Comparison of ENCODE assay signal across 9 cellular contexts in the genomic region with DNA sequence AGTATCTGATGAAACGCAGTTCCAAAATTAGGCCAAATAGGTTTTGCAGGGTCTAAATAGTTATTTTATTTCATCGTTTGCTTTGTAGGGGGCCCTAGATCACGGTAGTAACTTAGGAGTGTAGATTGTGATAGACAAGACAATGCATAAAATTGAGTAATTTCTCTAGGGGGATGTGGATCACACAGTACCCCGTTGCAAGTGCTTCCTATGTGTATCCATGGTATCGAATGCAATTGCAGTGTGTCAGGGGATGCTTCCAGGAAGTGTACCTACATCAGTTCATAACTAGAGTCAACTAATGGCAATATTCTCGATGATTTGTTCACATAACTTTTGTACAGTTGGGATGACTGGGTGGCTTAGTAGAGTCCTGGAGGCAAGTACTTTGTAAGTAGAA. TPM values are rescaled to one million over a fixed set of nuclear protein-coding genes. Genes with fewer than 3 reads are reported as not detected.
A peak's percentile ranks its signal among the peaks of the same experiment; 100 is the strongest.
DNase-seq lines count a peak whose midpoint lies in the region; ATAC-seq and TF ChIP-seq lines count a peak whose summit lies in the region.
"Had no signal": no experiment of that assay in that cellular context is flagged by ENCODE, and none has a peak within 500 bp of the region (broad histone marks: within the 10 kb centered on the region; RNA-seq: fewer than 3 reads in every experiment).

No MANE protein-coding gene starts in this region.

- TF ChIP-seq EP300 in SK-N-SH (IDR thresholded peaks at IDR 0.05; ENCODE audit: borderline replicate concordance in 1 of 2, low read depth in 1 of 2, low read length in 1 of 2) (no peak), esophagus muscularis mucosa (IDR thresholded peaks at IDR 0.05) (no peak), ovary (IDR thresholded peaks at IDR 0.05) (no peak)

- DNase-seq in cardiac muscle cell (ENCODE audit: low read depth in 1 of 2, low spot score in 1 of 2) (peak in 1 of 2 donors; percentile 26), Right ventricle myocardium inferior (ENCODE audit: missing footprints) (no peak), SK-N-SH (peak; percentile 35), esophagus muscularis mucosa (ENCODE audit: extremely low spot score) (no peak), ovary (no peak), NCI-H128 (lab: John Stamatoyannopoulos, UW; ENCODE audit: unreplicated experiment) (no peak), NCI-H1105 (lab: John Stamatoyannopoulos, UW) (no peak)
- DNase-seq: left cardiac atrium had no signal

- intact Hi-C loops in Right ventricle myocardium inferior (cut with DNase I) (loop anchor here (10.0 kb wide), 1 partner anchor 275 kb away; no protein-coding TSS in a partner anchor), esophagus muscularis mucosa (cut with DNase I) (no loop called here), ovary (cut with DNase I) (no loop called here)

- H3F3A ChIP-seq in SK-N-SH (replicated peaks; ENCODE audit: insufficient read depth), result no peaks in the 10 kb centered on the region

- H3K9me2 ChIP-seq in SK-N-SH, result no peaks in the 10 kb centered on the region

- peak overlapping the region; percentile 94 for H3K9ac ChIP-seq in SK-N-SH

- TF ChIP-seq POLR2A in esophagus muscularis mucosa (IDR thresholded peaks at IDR 0.05; ENCODE audit: low read depth) (no peak), ovary (IDR thresholded peaks at IDR 0.05) (no peak)

- H3K4me3 ChIP-seq in cardiac muscle cell, result peak overlapping the region; percentile 67
- peak overlapping the region; percentile 84 to 85 for H3K4me3 ChIP-seq in SK-N-SH (ENCODE audit: low read depth in 2 of 2, low read length in 1 of 2)
- H3K4me3 ChIP-seq in esophagus muscularis mucosa, result peak overlapping the region; percentile 58 to 90 (median 81)
- peak overlapping the region; percentile 71 for H3K4me3 ChIP-seq in ovary

- ATAC-seq in Right ventricle myocardium inferior (no peak), GM19397 (IDR thresholded peaks at IDR 0.05; ENCODE audit: unreplicated experiment) (no peak)

- peak overlapping the region; percentile 93; the same call in 1 of the 2 replicates for H2AFZ ChIP-seq in SK-N-SH (ENCODE audit: low read depth)

- peaks cover 4% of the 10 kb centered on the region for H3K4me1 ChIP-seq in cardiac muscle cell (ENCODE audit: low read depth)
- H3K4me1 ChIP-seq in SK-N-SH (ENCODE audit: control insufficient read depth in 1 of 2, insufficient read depth in 2 of 2, low read depth in 1 of 2, low read length in 1 of 2), result no peaks in the 10 kb centered on the region; a peak in 1 of 4 replicates
- peaks cover 3 to 38% (median 32%) of the 10 kb centered on the region in 4 donors for H3K4me1 ChIP-seq in esophagus muscularis mucosa
- peaks cover 2% of the 10 kb centered on the region for H3K4me1 ChIP-seq in ovary (ENCODE audit: insufficient read depth)

- H3K36me3 ChIP-seq in cardiac muscle cell, result peaks cover 13% of the 10 kb centered on the region
- H3K36me3 ChIP-seq in SK-N-SH (replicated peaks in 1 of 2; ENCODE audit: control insufficient read depth in 1 of 2, insufficient read depth in 2 of 2, low read length in 1 of 2), result peaks cover 16 to 25% of the 10 kb centered on the region in 2 experiments
- H3K36me3 ChIP-seq in esophagus muscularis mucosa, result peaks cover 6 to 31% (median 11%) of the 10 kb centered on the region in 4 donors
- H3K36me3 ChIP-seq in ovary, result no peaks in the 10 kb centered on the region

- WGBS in SK-N-SH (ENCODE audit: low lambda C conversion rate), result 1% methylated on average over 6 of the region's 6 CpGs
- WGBS in esophagus muscularis mucosa, result 5% methylated on average over 6 of the region's 6 CpGs
- 0 to 3% (median 2%) methylated on average over 6 of the region's 6 CpGs for WGBS in ovary, 3 donors

- TF ChIP-seq CTCF in cardiac muscle cell (IDR thresholded peaks at IDR 0.05; ENCODE audit: low read depth, low read length) (no peak), SK-N-SH (IDR thresholded peaks at IDR 0.05) (no peak), esophagus muscularis mucosa (IDR thresholded peaks at IDR 0.05) (no peak), ovary (IDR thresholded peaks at IDR 0.05) (no peak)

- H3K27me3 ChIP-seq in cardiac muscle cell (no peaks in the 10 kb centered on the region), SK-N-SH (ENCODE audit: insufficient read depth) (no peaks in the 10 kb centered on the region), esophagus muscularis mucosa (no peaks in the 10 kb centered on the region), ovary (no peaks in the 10 kb centered on the region)

- H3K27ac ChIP-seq in cardiac muscle cell, result peak overlapping the region; percentile 84
- H3K27ac ChIP-seq in SK-N-SH (ENCODE audit: low read depth in 2 of 2, low read length in 1 of 2), result peak overlapping the region; percentile 83 to 92
- H3K27ac ChIP-seq in esophagus muscularis mucosa (replicated peaks in 1 of 4), result peak overlapping the region; percentile 80 to 89 (median 85)
- peak overlapping the region; percentile 23 to 80 for H3K27ac ChIP-seq in ovary

- H3K4me2 ChIP-seq in SK-N-SH, result peak overlapping the region; percentile 75

- H3K9me3 ChIP-seq in cardiac muscle cell (ENCODE audit: low read depth), result no peaks in the 10 kb centered on the region
- no peaks in the 10 kb centered on the region for H3K9me3 ChIP-seq in SK-N-SH
- no peaks in the 10 kb centered on the region for H3K9me3 ChIP-seq in esophagus muscularis mucosa
- H3K9me3 ChIP-seq in ovary, result no peaks in the 10 kb centered on the region

- CTCF ChIA-PET in SK-N-SH (lab: Yijun Ruan, JAX), result no interaction called here

- H4K20me1 ChIP-seq in SK-N-SH (ENCODE audit: insufficient read depth), result no peaks in the 10 kb centered on the region; the same call in 1 of the 2 replicates

- no peak for TF ChIP-seq RAD21 in SK-N-SH (IDR thresholded peaks at IDR 0.05; ENCODE audit: low read length)

- peaks cover 57% of the 10 kb centered on the region for H3K79me2 ChIP-seq in SK-N-SH (ENCODE audit: insufficient read depth)

- POLR2A ChIA-PET in SK-N-SH (lab: Yijun Ruan, JAX), result no interaction called here

TF ChIP-seq in SK-N-SH, 30 proteins besides CTCF, POLR2A, EP300 and RAD21 (continues in another document):
- TF ChIP-seq FOXM1 (IDR thresholded peaks at IDR 0.05; ENCODE audit: low read depth) (no peak), FOXJ3 (CRISPR knock-in tag; IDR thresholded peaks at IDR 0.05) (no peak), ELF1 (IDR thresholded peaks at IDR 0.05) (no peak), RCOR1 (IDR thresholded peaks at IDR 0.05; ENCODE audit: low read length) (no peak), TEAD4 (IDR thresholded peaks at IDR 0.05; ENCODE audit: borderline replicate concordance, insufficient read depth) (no peak), SMC3 (IDR thresholded peaks at IDR 0.05; ENCODE audit: low read depth, low read length) (no peak), NFIC (IDR thresholded peaks at IDR 0.05; ENCODE audit: borderline replicate concordance) (no peak), EZH2phosphoT487 (IDR thresholded peaks at IDR 0.05; ENCODE audit: borderline replicate concordance, low read depth) (no peak), TCF12 (IDR thresholded peaks at IDR 0.05) (no peak), GABPA (IDR thresholded peaks at IDR 0.05; ENCODE audit: low read depth) (no peak), JUND (IDR thresholded peaks at IDR 0.05) (no peak), FOSL2 (IDR thresholded peaks at IDR 0.05; ENCODE audit: borderline replicate concordance, low read depth) (no peak), NRF1 (IDR thresholded peaks at IDR 0.05; ENCODE audit: low read depth, low read length) (no peak)
- TF ChIP-seq, protein P1, sequence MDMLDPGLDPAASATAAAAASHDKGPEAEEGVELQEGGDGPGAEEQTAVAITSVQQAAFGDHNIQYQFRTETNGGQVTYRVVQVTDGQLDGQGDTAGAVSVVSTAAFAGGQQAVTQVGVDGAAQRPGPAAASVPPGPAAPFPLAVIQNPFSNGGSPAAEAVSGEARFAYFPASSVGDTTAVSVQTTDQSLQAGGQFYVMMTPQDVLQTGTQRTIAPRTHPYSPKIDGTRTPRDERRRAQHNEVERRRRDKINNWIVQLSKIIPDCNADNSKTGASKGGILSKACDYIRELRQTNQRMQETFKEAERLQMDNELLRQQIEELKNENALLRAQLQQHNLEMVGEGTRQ (IDR thresholded peaks at IDR 0.05; ENCODE audit: borderline replicate concordance, low read depth, low read length), result no peak
- TF ChIP-seq, protein P2, sequence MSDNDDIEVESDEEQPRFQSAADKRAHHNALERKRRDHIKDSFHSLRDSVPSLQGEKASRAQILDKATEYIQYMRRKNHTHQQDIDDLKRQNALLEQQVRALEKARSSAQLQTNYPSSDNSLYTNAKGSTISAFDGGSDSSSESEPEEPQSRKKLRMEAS (IDR thresholded peaks at IDR 0.05; ENCODE audit: low read depth), result no peak

RNA-seq across cellular contexts. Expression of a gene that starts 0.9 kb away (rescaled TPM):
- total RNA-seq in cardiac muscle cell (64.1 and 90.7 TPM in 2 replicates), Right ventricle myocardium inferior (52.7 TPM), esophagus muscularis mucosa (10 to 100 TPM; 57.1 to 73.0 (median 63.6) TPM), ovary (10 to 100 TPM; 50.1 to 95.7 (median 74.1) TPM)
- polyA plus RNA-seq in cardiac muscle cell (235 and 260 TPM in 2 replicates), SK-N-SH (2012; rRNA removed) (60.8 and 80.3 TPM in 2 replicates), ovary (100 to 1,000 TPM in 1 of 2 donors, 10 to 100 TPM in 1; 78.3 to 103 TPM)
- polyA plus RNA-seq in SK-N-SH (2012; cell fraction: cytosol; rRNA removed), result 95.3 and 140 TPM in 2 replicates
- polyA plus RNA-seq in SK-N-SH (2012; cell fraction: nucleus; rRNA removed), result 28.0 and 58.2 TPM in 2 replicates

RNA-seq across cellular contexts. Expression of a gene that starts 25.1 kb away (rescaled TPM):
- total RNA-seq in cardiac muscle cell, result 46.8 and 56.1 TPM in 2 replicates
- polyA plus RNA-seq in cardiac muscle cell, result 124 and 156 TPM in 2 replicates
- 69.8 TPM for total RNA-seq in Right ventricle myocardium inferior
- 40.7 and 51.3 TPM in 2 replicates for polyA plus RNA-seq in SK-N-SH (2012; rRNA removed)
- 66.5 and 87.1 TPM in 2 replicates for polyA plus RNA-seq in SK-N-SH (2012; cell fraction: cytosol; rRNA removed)
- 14.7 and 17.8 TPM in 2 replicates for polyA plus RNA-seq in SK-N-SH (2012; cell fraction: nucleus; rRNA removed)
- 100 to 1,000 TPM in 1 of 4 donors, 10 to 100 TPM in 3; 66.2 to 104 (median 75.2) TPM for total RNA-seq in esophagus muscularis mucosa
- total RNA-seq in ovary, result 10 to 100 TPM; 19.9 to 44.0 (median 26.4) TPM
- polyA plus RNA-seq in ovary, result 10 to 100 TPM; 36.0 to 40.3 TPM

RNA-seq across cellular contexts. Expression of a gene that starts 27.7 kb away (rescaled TPM):
- total RNA-seq in cardiac muscle cell, result 31.8 and 53.1 TPM in 2 replicates
- 18.7 and 26.1 TPM in 2 replicates for polyA plus RNA-seq in cardiac muscle cell
- 109 TPM for total RNA-seq in Right ventricle myocardium inferior
- 5.2 and 6.7 TPM in 2 replicates for polyA plus RNA-seq in SK-N-SH (2012; rRNA removed)
- polyA plus RNA-seq in SK-N-SH (2012; cell fraction: cytosol; rRNA removed), result 6.9 TPM in 2 replicates
- polyA plus RNA-seq in SK-N-SH (2012; cell fraction: nucleus; rRNA removed), result 7.2 and 15.6 TPM in 2 replicates
- 10 to 100 TPM; 46.1 to 80.2 (median 58.8) TPM for total RNA-seq in esophagus muscularis mucosa
- 10 to 100 TPM; 33.1 to 63.4 (median 48.3) TPM for total RNA-seq in ovary
- polyA plus RNA-seq in ovary, result 10 to 100 TPM; 13.6 to 18.2 TPM
